ENCODE assay signal across 24 cellular contexts in the genomic region with DNA sequence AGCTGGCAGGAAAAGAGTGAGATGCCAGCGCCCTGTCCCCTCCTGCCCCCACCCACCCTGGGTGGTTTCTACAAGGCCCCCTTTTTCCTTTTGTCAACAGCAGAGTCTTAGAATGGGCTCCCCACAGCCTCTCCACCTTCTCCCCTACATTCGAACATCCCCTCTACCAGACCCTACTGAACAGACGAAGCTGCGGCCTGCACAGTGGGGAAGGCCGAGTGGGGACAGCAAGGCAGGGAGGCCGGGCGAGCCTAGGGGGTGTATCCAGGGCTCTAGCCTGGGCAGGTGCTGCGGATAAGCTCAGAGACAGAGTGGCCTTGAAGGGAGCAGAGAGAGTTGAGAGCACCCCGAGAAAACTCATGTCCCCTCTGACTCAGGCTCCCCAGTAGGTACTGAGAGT. TPM values are rescaled to one million over a fixed set of nuclear protein-coding genes. Genes with fewer than 3 reads are reported as not detected.
DNase-seq lines count a peak whose midpoint lies in the region; ATAC-seq and TF ChIP-seq lines count a peak whose summit lies in the region.
"Had no signal": no experiment of that assay in that cellular context is flagged by ENCODE, and none has a peak within 500 bp of the region (broad histone marks: within the 10 kb centered on the region; RNA-seq: fewer than 3 reads in every experiment).

No MANE protein-coding gene starts in this region.

- H3K27ac Mint-ChIP-seq in activated T-helper 17 cell treated with anti-CD3 and anti-CD28 coated beads, Interleukin-2, amount 50 U/mL, for 72 hours, result peak overlapping the region; percentile 46
- H3K27ac Mint-ChIP-seq: IgD-negative memory B cell had no signal

- H3K4me3 ChIP-seq in SK-N-SH (ENCODE audit: low read depth in 2 of 2, low read length in 1 of 2) (no peak overlapping the region), osteoblast (ENCODE audit: insufficient read depth, low read length) (no peak overlapping the region), tibial nerve (no peak overlapping the region)
- H3K4me3 ChIP-seq: GM23248, HAP-1, SJSA1 had no signal

- no peak overlapping the region for H3K9ac ChIP-seq in SK-N-SH
- H3K9ac ChIP-seq: GM23248 had no signal

- no peak for TF ChIP-seq RAD21 in SK-N-SH (IDR thresholded peaks at IDR 0.05; ENCODE audit: low read length)

- H4K20me1 ChIP-seq in SK-N-SH (ENCODE audit: insufficient read depth) (no peaks in the 10 kb centered on the region), osteoblast (ENCODE audit: insufficient read depth, low read length) (peaks cover 7% of the 10 kb centered on the region)

- no peak overlapping the region for H3K27ac ChIP-seq in SK-N-SH (ENCODE audit: low read depth in 2 of 2, low read length in 1 of 2)
- no peak overlapping the region for H3K27ac ChIP-seq in osteoblast (ENCODE audit: low read depth, low read length)
- no peak overlapping the region for H3K27ac ChIP-seq in tibial nerve
- H3K27ac ChIP-seq: 22Rv1, GM23248, SJSA1 had no signal

- CTCF ChIA-PET in SK-N-SH (lab: Yijun Ruan, JAX), result interaction anchor here (0.9 to 1.6 kb wide), 4 partner anchors 8 to 86 kb away, joined by 3 to 7 read pairs (median 4); partner anchors contain the start of genes CDK3 and GALR2

- ATAC-seq in SK-N-SH treated with all-trans-retinoic acid at 6 μM for 48 hours (no peak), HG02870 (IDR thresholded peaks at IDR 0.05; ENCODE audit: unreplicated experiment) (no peak)
- no peak for ATAC-seq in activated T-helper 17 cell treated with anti-CD3 and anti-CD28 coated beads, Interleukin-2, amount 50 U/mL, for 72 hours (replicated peaks)
- ATAC-seq: Right ventricle myocardium inferior had no signal

- peaks cover 9% of the 10 kb centered on the region for H3F3A ChIP-seq in SK-N-SH (replicated peaks; ENCODE audit: insufficient read depth)

- TF ChIP-seq EP300 in SK-N-SH (IDR thresholded peaks at IDR 0.05; ENCODE audit: borderline replicate concordance in 1 of 2, low read depth in 1 of 2, low read length in 1 of 2) (no peak), tibial nerve (IDR thresholded peaks at IDR 0.05) (no peak)

- no peak for TF ChIP-seq POLR2A in tibial nerve (IDR thresholded peaks at IDR 0.05)

- no peak for TF ChIP-seq CTCF in SK-N-SH (IDR thresholded peaks at IDR 0.05)
- TF ChIP-seq CTCF in osteoblast (IDR thresholded peaks at IDR 0.05; ENCODE audit: extremely low read depth, low read depth, low read length), result no peak
- TF ChIP-seq CTCF in tibial nerve (IDR thresholded peaks at IDR 0.05), result no peak

- H3K9me3 ChIP-seq in SK-N-SH, result no peaks in the 10 kb centered on the region
- H3K9me3 ChIP-seq in osteoblast (ENCODE audit: low read depth, low read length), result no peaks in the 10 kb centered on the region
- H3K9me3 ChIP-seq in tibial nerve, result no peaks in the 10 kb centered on the region
- H3K9me3 ChIP-seq: HAP-1, SJSA1 had no signal

- H3K4me1 ChIP-seq in SK-N-SH (ENCODE audit: control insufficient read depth in 1 of 2, insufficient read depth in 2 of 2, low read depth in 1 of 2, low read length in 1 of 2) (no peaks in the 10 kb centered on the region), osteoblast (ENCODE audit: insufficient read depth, low read length) (no peaks in the 10 kb centered on the region), tibial nerve (no peaks in the 10 kb centered on the region)
- H3K4me1 ChIP-seq: HAP-1, SJSA1 had no signal

- H3K36me3 ChIP-seq in SK-N-SH (replicated peaks in 1 of 2; ENCODE audit: control insufficient read depth in 1 of 2, insufficient read depth in 2 of 2, low read length in 1 of 2), result peaks cover 28 to 89% of the 10 kb centered on the region in 2 experiments
- peaks cover 54% of the 10 kb centered on the region for H3K36me3 ChIP-seq in osteoblast (ENCODE audit: insufficient read depth, low read length)
- peaks cover 0 to 95% (median 39%) of the 10 kb centered on the region in 3 donors for H3K36me3 ChIP-seq in tibial nerve

- H3K79me2 ChIP-seq in SK-N-SH (ENCODE audit: insufficient read depth) (no peaks in the 10 kb centered on the region), osteoblast (ENCODE audit: insufficient read depth, low read length) (peaks cover 4% of the 10 kb centered on the region)

- no peaks in the 10 kb centered on the region for H3K9me2 ChIP-seq in SK-N-SH

- WGBS in SK-N-SH (ENCODE audit: low lambda C conversion rate), result 96% methylated on average over 9 of the region's 9 CpGs
- 86 to 94% methylated on average over 8 to 9 of the region's 9 CpGs for WGBS in tibial nerve, 2 donors

- POLR2A ChIA-PET in SK-N-SH (lab: Yijun Ruan, JAX), result no interaction called here

- H3K36me3 Mint-ChIP-seq in activated T-helper 17 cell treated with anti-CD3 and anti-CD28 coated beads, Interleukin-2, amount 50 U/mL, for 72 hours (ENCODE audit: low read depth), result peaks cover 73% of the 10 kb centered on the region

- no peak overlapping the region for H2AFZ ChIP-seq in SK-N-SH (ENCODE audit: low read depth)
- H2AFZ ChIP-seq in osteoblast (ENCODE audit: low read length), result no peak overlapping the region
- H2AFZ ChIP-seq: GM23248 had no signal

- DNase-seq in SK-N-SH, result peak; percentile 25
- peak; percentile 15 for DNase-seq in osteoblast (ENCODE audit: insufficient read length, low spot score, missing footprints)
- DNase-seq in SIG-M5 (lab: John Stamatoyannopoulos, UW), result no peak
- no peak for DNase-seq in tibial nerve (ENCODE audit: low spot score in 2 of 2)
- DNase-seq: Calu3, DMS153, DND-41, GM23248, NCI-H1092, NCI-H1417 treated with DMSO at 0.1 percent for 48 hours, NCI-H187, NCI-H2171 treated with DMSO at 0.1 percent for 48 hours, NCI-H345, NCI-H510A treated with DMSO at 0.1 percent for 48 hours, NCI-H748 treated with DMSO at 0.1 percent for 48 hours had no signal

- H3K4me1 Mint-ChIP-seq in activated T-helper 17 cell treated with anti-CD3 and anti-CD28 coated beads, Interleukin-2, amount 50 U/mL, for 72 hours, result no peaks in the 10 kb centered on the region
- H3K4me1 Mint-ChIP-seq: IgD-negative memory B cell had no signal

- H3K4me2 ChIP-seq in SK-N-SH (no peak overlapping the region), osteoblast (ENCODE audit: insufficient read depth, low read length) (no peak overlapping the region)

- H3K27me3 Mint-ChIP-seq in activated T-helper 17 cell treated with anti-CD3 and anti-CD28 coated beads, Interleukin-2, amount 50 U/mL, for 72 hours, result no peaks in the 10 kb centered on the region
- H3K27me3 Mint-ChIP-seq: IgD-negative memory B cell had no signal

- H3K27me3 ChIP-seq in SK-N-SH (ENCODE audit: insufficient read depth), result no peaks in the 10 kb centered on the region
- H3K27me3 ChIP-seq in osteoblast (ENCODE audit: insufficient read depth, low read length), result no peaks in the 10 kb centered on the region
- no peaks in the 10 kb centered on the region for H3K27me3 ChIP-seq in tibial nerve
- H3K27me3 ChIP-seq: SJSA1 had no signal

- no peaks in the 10 kb centered on the region for H3K9me3 Mint-ChIP-seq in activated T-helper 17 cell treated with anti-CD3 and anti-CD28 coated beads, Interleukin-2, amount 50 U/mL, for 72 hours
- H3K9me3 Mint-ChIP-seq: IgD-negative memory B cell had no signal

- H3K4me3 Mint-ChIP-seq in activated T-helper 17 cell treated with anti-CD3 and anti-CD28 coated beads, Interleukin-2, amount 50 U/mL, for 72 hours, result no peak overlapping the region
- H3K4me3 Mint-ChIP-seq: IgD-negative memory B cell had no signal

TF ChIP-seq in SK-N-SH, 30 proteins besides CTCF, POLR2A, EP300 and RAD21 (continues in another document):
- TF ChIP-seq MAX (IDR thresholded peaks at IDR 0.05; ENCODE audit: low read depth) (no peak), SMC3 (IDR thresholded peaks at IDR 0.05; ENCODE audit: low read depth, low read length) (no peak), TCF12 (IDR thresholded peaks at IDR 0.05) (no peak)

RNA-seq across cellular contexts. Expression of gene ZACN, which starts 7.4 kb away (rescaled TPM):
- polyA plus RNA-seq in SK-N-SH (2012; rRNA removed), result 0.03 TPM in 1 of 2 replicates, not detected in the other
- 0.01 TPM in 1 of 2 replicates, not detected in the other for polyA plus RNA-seq in SK-N-SH (2012; cell fraction: cytosol; rRNA removed)
- 0.12 and 0.26 TPM in 2 replicates for polyA plus RNA-seq in SK-N-SH (2012; cell fraction: nucleus; rRNA removed)
- total RNA-seq in activated T-helper 17 cell treated with anti-CD3 and anti-CD28 coated beads, Interleukin-2, amount 50 U/mL, for 72 hours, result 10 to 100 TPM in 1 of 2 donors, 1 to 10 TPM in 1; 6.5 to 13.5 TPM
- total RNA-seq in osteoblast, result not detected in 2 replicates
- total RNA-seq in tibial nerve, result not detected
- total RNA-seq: GM23248, Right ventricle myocardium inferior, SJSA1 had no signal

RNA-seq across cellular contexts. Expression of gene GALR2, which starts 11.8 kb away (rescaled TPM):
- polyA plus RNA-seq in SK-N-SH (2012; rRNA removed), result 0.05 and 0.08 TPM in 2 replicates
- 0.03 TPM in 2 replicates for polyA plus RNA-seq in SK-N-SH (2012; cell fraction: cytosol; rRNA removed)
- polyA plus RNA-seq in SK-N-SH (2012; cell fraction: nucleus; rRNA removed), result 0.08 and 0.15 TPM in 2 replicates
- total RNA-seq in activated T-helper 17 cell treated with anti-CD3 and anti-CD28 coated beads, Interleukin-2, amount 50 U/mL, for 72 hours, result 10 to 100 TPM in 1 of 2 donors, 1 to 10 TPM in 1; 7.5 to 14.8 TPM
- 0.29 TPM in 1 of 2 replicates, not detected in the other for total RNA-seq in osteoblast
- not detected for total RNA-seq in tibial nerve
- total RNA-seq: GM23248, Right ventricle myocardium inferior had no signal
- polyA plus RNA-seq: BJ had no signal

RNA-seq across cellular contexts. Expression of gene SRP68, which starts 14.1 kb away (rescaled TPM):
- polyA plus RNA-seq in SK-N-SH (2012; rRNA removed), result 76.8 and 81.4 TPM in 2 replicates
- 74.4 and 76.2 TPM in 2 replicates for polyA plus RNA-seq in SK-N-SH (2012; cell fraction: cytosol; rRNA removed)
- polyA plus RNA-seq in SK-N-SH (2012; cell fraction: nucleus; rRNA removed), result 53.5 and 64.0 TPM in 2 replicates
- 100 to 1,000 TPM; 109 to 117 TPM for total RNA-seq in activated T-helper 17 cell treated with anti-CD3 and anti-CD28 coated beads, Interleukin-2, amount 50 U/mL, for 72 hours
- total RNA-seq in osteoblast, result 22.7 and 25.3 TPM in 2 replicates
- total RNA-seq in tibial nerve, result 10 to 100 TPM; 51.5 to 58.6 (median 53.5) TPM

RNA-seq across cellular contexts. Expression of gene EXOC7, which starts 17.2 kb away (rescaled TPM):
- 129 and 167 TPM in 2 replicates for polyA plus RNA-seq in SK-N-SH (2012; rRNA removed)
- 58.5 and 83.4 TPM in 2 replicates for polyA plus RNA-seq in SK-N-SH (2012; cell fraction: cytosol; rRNA removed)
- 364 and 387 TPM in 2 replicates for polyA plus RNA-seq in SK-N-SH (2012; cell fraction: nucleus; rRNA removed)
- total RNA-seq in activated T-helper 17 cell treated with anti-CD3 and anti-CD28 coated beads, Interleukin-2, amount 50 U/mL, for 72 hours, result 100 to 1,000 TPM; 104 to 117 TPM
- total RNA-seq in osteoblast, result 102 TPM in 2 replicates
- 10 to 100 TPM; 51.7 to 87.3 (median 75.1) TPM for total RNA-seq in tibial nerve

RNA-seq across cellular contexts. Expression of gene FOXJ1, which starts 54.7 kb away (rescaled TPM):
- polyA plus RNA-seq in SK-N-SH (2012; rRNA removed), result not detected in 2 replicates
- 0.01 TPM in 2 replicates for polyA plus RNA-seq in SK-N-SH (2012; cell fraction: cytosol; rRNA removed)
- polyA plus RNA-seq in SK-N-SH (2012; cell fraction: nucleus; rRNA removed), result 0.07 and 0.09 TPM in 2 replicates
- total RNA-seq in activated T-helper 17 cell treated with anti-CD3 and anti-CD28 coated beads, Interleukin-2, amount 50 U/mL, for 72 hours, result under 1 TPM in 1 of 2 donors, not detected in 1; 0.15 TPM
- total RNA-seq in osteoblast (not detected in 2 replicates), tibial nerve (not detected)
- total RNA-seq: Calu3, GM23248, Right ventricle myocardium inferior, SJSA1 had no signal
- polyA plus RNA-seq: BJ, GM23248, IgD-negative memory B cell had no signal

Comparison
In these comparisons a context has a peak if more than half of its experiments do, and no peak if none do; other contexts are left out.
1. DNase-seq: peak in SK-N-SH (single experiment) and osteoblast (single experiment); none in SIG-M5 (single experiment) and tibial nerve (0 of 2).